22 cellular contexts compared by ENCODE assay signal in the genomic region with DNA sequence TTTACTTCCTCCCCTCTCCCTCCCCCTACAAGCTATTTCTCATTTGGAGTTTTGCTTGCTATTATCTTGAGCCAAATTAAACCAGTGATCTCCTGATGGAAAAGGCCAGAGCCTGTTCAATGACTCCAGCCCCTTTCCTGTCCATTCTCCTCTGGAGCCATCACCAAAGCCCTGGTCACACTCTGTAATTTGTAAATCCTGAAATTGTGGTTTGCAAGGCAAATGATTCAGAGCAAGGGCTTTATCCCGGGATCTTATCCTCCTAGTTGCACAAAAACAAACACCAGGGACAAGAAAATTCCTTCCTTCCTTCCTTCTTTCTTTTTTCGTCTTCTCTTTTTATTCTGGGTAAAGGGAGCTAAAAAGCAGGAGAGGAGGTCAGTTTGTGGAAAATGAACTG.
DNase-seq lines count a peak whose midpoint lies in the region; ATAC-seq, FAIRE-seq and TF ChIP-seq lines count a peak whose summit lies in the region.
"Had no signal": no experiment of that assay in that cellular context is flagged by ENCODE, and none has a peak within 500 bp of the region (broad histone marks: within the 10 kb centered on the region; RNA-seq: fewer than 3 reads in every experiment).

No MANE protein-coding gene starts in this region.

- no peak overlapping the region for H3K9ac ChIP-seq in BLaER1
- peak overlapping the region; percentile 75; the same call in 1 of the 2 replicates for H3K9ac ChIP-seq in HUES64 (ENCODE audit: low read depth, low read length)

- no peaks in the 10 kb centered on the region for H3K36me3 Mint-ChIP-seq in nephron (ENCODE audit: low read depth)
- no peaks in the 10 kb centered on the region for H3K36me3 Mint-ChIP-seq in activated CD4-positive, alpha-beta T cell treated with anti-CD3 and anti-CD28 coated beads for 36 hours (ENCODE audit: low read depth)
- H3K36me3 Mint-ChIP-seq: activated CD4-positive, alpha-beta memory T cell treated with anti-CD3 and anti-CD28 coated beads for 36 hours; CD8-positive, alpha-beta memory T cell had no signal

- no peak for FAIRE-seq in GM19239 (lab: Jason Lieb, UNC)

- H3K4me3 ChIP-seq in BLaER1 (no peak overlapping the region), HUES64 (ENCODE audit: low read length) (peak overlapping the region; percentile 10; the same call in 1 of the 2 replicates)
- H3K4me3 ChIP-seq: adrenal gland, esophagus muscularis mucosa, left lung, suprapubic skin, vagina had no signal

- H3K27me3 Mint-ChIP-seq in nephron (ENCODE audit: low read depth) = no peaks in the 10 kb centered on the region
- H3K27me3 Mint-ChIP-seq in activated CD4-positive, alpha-beta T cell treated with anti-CD3 and anti-CD28 coated beads for 36 hours = no peaks in the 10 kb centered on the region
- H3K27me3 Mint-ChIP-seq: activated CD4-positive, alpha-beta memory T cell treated with anti-CD3 and anti-CD28 coated beads for 36 hours; CD8-positive, alpha-beta memory T cell had no signal

- ATAC-seq in GM21786 (IDR thresholded peaks at IDR 0.05; ENCODE audit: unreplicated experiment) = no peak
- ATAC-seq in activated CD4-positive, alpha-beta T cell treated with anti-CD3 and anti-CD28 coated beads for 36 hours = no peak
- ATAC-seq: activated T-cell treated with anti-CD3 and anti-CD28 coated beads, Interleukin-2, amount 50 U/mL, for 4 hours; left lung had no signal

- TF ChIP-seq CTCF in nephron (IDR thresholded peaks at IDR 0.05; ENCODE audit: unreplicated experiment in 3 of 3) = no peak

- DNase-seq in dedifferentiated amniotic fluid mesenchymal stem cell (ENCODE audit: extremely low spot score) (peak; percentile 37), GM19239 (ENCODE audit: insufficient read length, low spot score) (no peak), NCI-H345 (lab: John Stamatoyannopoulos, UW) (no peak)
- no peak for DNase-seq in activated CD4-positive, alpha-beta T cell treated with anti-CD3 and anti-CD28 coated beads for 36 hours
- DNase-seq: activated CD4-positive, alpha-beta memory T cell treated with anti-CD3 and anti-CD28 coated beads for 36 hours; activated T-cell treated with anti-CD3 and anti-CD28 coated beads, Interleukin-2, amount 50 U/mL, for 4 hours; adrenal gland; CD8-positive, alpha-beta memory T cell; central memory CD4-positive, alpha-beta T cell; DMS79 treated with DMSO at 0.1 percent for 48 hours; effector CD4-positive, alpha-beta T cell; left lung; SIG-M5; T-helper 2 cell; WERI-Rb-1 had no signal

- no peaks in the 10 kb centered on the region for H4K20me1 ChIP-seq in BLaER1

- intact Hi-C loops in activated CD4-positive, alpha-beta T cell treated with anti-CD3 and anti-CD28 coated beads for 36 hours (cut with DNase I, micrococcal nuclease) = no loop called here

- H3K9me3 Mint-ChIP-seq in nephron = no peaks in the 10 kb centered on the region
- no peaks in the 10 kb centered on the region for H3K9me3 Mint-ChIP-seq in activated CD4-positive, alpha-beta T cell treated with anti-CD3 and anti-CD28 coated beads for 36 hours (ENCODE audit: low read depth)
- H3K9me3 Mint-ChIP-seq: activated CD4-positive, alpha-beta memory T cell treated with anti-CD3 and anti-CD28 coated beads for 36 hours; activated T-cell treated with anti-CD3 and anti-CD28 coated beads, Interleukin-2, amount 50 U/mL, for 4 hours; CD8-positive, alpha-beta memory T cell had no signal

- peak overlapping the region in 1 of 3 experiments; percentile 15 for H3K4me3 Mint-ChIP-seq in nephron
- H3K4me3 Mint-ChIP-seq in activated CD4-positive, alpha-beta T cell treated with anti-CD3 and anti-CD28 coated beads for 36 hours = no peak overlapping the region
- H3K4me3 Mint-ChIP-seq: activated CD4-positive, alpha-beta memory T cell treated with anti-CD3 and anti-CD28 coated beads for 36 hours; activated T-cell treated with anti-CD3 and anti-CD28 coated beads, Interleukin-2, amount 50 U/mL, for 4 hours; CD8-positive, alpha-beta memory T cell had no signal

- H3K27me3 ChIP-seq in BLaER1 = no peaks in the 10 kb centered on the region
- H3K27me3 ChIP-seq in HUES64 (ENCODE audit: insufficient read depth, low read length) = no peaks in the 10 kb centered on the region
- H3K27me3 ChIP-seq: adrenal gland, esophagus muscularis mucosa, left lung, suprapubic skin, vagina had no signal

- H3K36me3 ChIP-seq in BLaER1 = no peaks in the 10 kb centered on the region
- no peaks in the 10 kb centered on the region for H3K36me3 ChIP-seq in HUES64 (ENCODE audit: insufficient read depth, low read length)
- H3K36me3 ChIP-seq: adrenal gland, esophagus muscularis mucosa, left lung, suprapubic skin, vagina, WERI-Rb-1 had no signal

- H3K27ac ChIP-seq in BLaER1 (no peak overlapping the region), HUES64 (ENCODE audit: low read depth, low read length) (peak overlapping the region; percentile 84)
- H3K27ac ChIP-seq: adrenal gland, esophagus muscularis mucosa, left lung, suprapubic skin, vagina, WERI-Rb-1 had no signal

- CTCF ChIA-PET in activated CD4-positive, alpha-beta T cell treated with anti-CD3 and anti-CD28 coated beads for 36 hours (lab: Charles Lee) = interaction anchor here (0.6 to 1.1 kb wide), 3 partner anchors 10 to 546 kb away, joined by 3 read pairs; no protein-coding TSS in a partner anchor

- H3K27ac Mint-ChIP-seq in nephron = peak overlapping the region; percentile 71 to 87 (median 81)
- no peak overlapping the region for H3K27ac Mint-ChIP-seq in activated CD4-positive, alpha-beta T cell treated with anti-CD3 and anti-CD28 coated beads for 36 hours
- H3K27ac Mint-ChIP-seq: activated CD4-positive, alpha-beta memory T cell treated with anti-CD3 and anti-CD28 coated beads for 36 hours; CD8-positive, alpha-beta memory T cell had no signal

- peaks cover 6% of the 10 kb centered on the region; the same call in 1 of the 2 replicates for H3K4me1 ChIP-seq in BLaER1
- peaks cover 48% of the 10 kb centered on the region for H3K4me1 ChIP-seq in HUES64 (ENCODE audit: insufficient read depth, low read length)
- H3K4me1 ChIP-seq: adrenal gland, left lung, suprapubic skin, vagina had no signal

- POLR2A ChIA-PET in activated CD4-positive, alpha-beta T cell treated with anti-CD3 and anti-CD28 coated beads for 36 hours (lab: Charles Lee) = no interaction called here

- H3K4me1 Mint-ChIP-seq in nephron = peaks cover 41% of the 10 kb centered on the region
- H3K4me1 Mint-ChIP-seq in activated CD4-positive, alpha-beta T cell treated with anti-CD3 and anti-CD28 coated beads for 36 hours = peaks cover 13% of the 10 kb centered on the region
- H3K4me1 Mint-ChIP-seq: CD8-positive, alpha-beta memory T cell had no signal

- WGBS in HUES64 = 9% methylated on average over 1 of the region's 2 CpGs

- H3K9me3 ChIP-seq in BLaER1 (no peaks in the 10 kb centered on the region), HUES64 (ENCODE audit: insufficient read depth, low read depth, low read length) (no peaks in the 10 kb centered on the region)
- H3K9me3 ChIP-seq: adrenal gland, esophagus muscularis mucosa, left lung, suprapubic skin, vagina had no signal

- H3K4me2 ChIP-seq in BLaER1 = peak overlapping the region; percentile 13; the same call in 1 of the 2 replicates
